Comparison of ENCODE assay signal across 18 cellular contexts in genomic region chr3:59895972-59896371, GRCh38.
DNase-seq lines count a peak whose midpoint lies in the region; ATAC-seq and TF ChIP-seq lines count a peak whose summit lies in the region.
"Had no signal": no experiment of that assay in that cellular context is flagged by ENCODE, and none has a peak within 500 bp of the region (broad histone marks: within the 10 kb centered on the region; RNA-seq: fewer than 3 reads in every experiment).

No MANE protein-coding gene starts in this region.

- peak overlapping the region; percentile 8; the same call in 1 of the 2 replicates for H3K27ac ChIP-seq in VCaP
- H3K27ac ChIP-seq: A549, BLaER1 had no signal

- DNase-seq in activated CD4-positive, alpha-beta T cell treated with anti-CD3 and anti-CD28 coated beads for 36 hours, result no peak
- DNase-seq in activated CD4-positive, alpha-beta T cell treated with anti-CD3 and anti-CD28 coated beads, Interleukin-2, amount 50 U/mL, for 48 hours, result no peak
- DNase-seq in stimulated activated naive CD8-positive, alpha-beta T cell treated with anti-CD3 and anti-CD28 coated beads, Interleukin-15, amount 100 ng/mL, for 72 hours, result no peak
- DNase-seq in stimulated activated naive CD8-positive, alpha-beta T cell treated with anti-CD3 and anti-CD28 coated beads, Interleukin-15, Interleukin-2, amounts not matched to agents 100 U/mL and 50 U/mL, for 24 hours, result no peak
- DNase-seq in SW 1271 (lab: John Stamatoyannopoulos, UW), result no peak
- DNase-seq in putamen (ENCODE audit: low spot score), result no peak
- DNase-seq: CD8-positive, alpha-beta memory T cell; GOT3; Kasumi-1; MM.1S; NCI-H1105; NCI-H2081; NK-92 treated with Interleukin-12 subunit alpha and Interleukin-12 subunit beta, amount 100 ng/mL, for 24 hours had no signal

- H3K4me1 Mint-ChIP-seq in activated CD4-positive, alpha-beta T cell treated with anti-CD3 and anti-CD28 coated beads for 36 hours, result peaks cover 33% of the 10 kb centered on the region
- peaks cover 13% of the 10 kb centered on the region for H3K4me1 Mint-ChIP-seq in stimulated activated naive CD8-positive, alpha-beta T cell treated with anti-CD3 and anti-CD28 coated beads, Interleukin-15, amount 100 ng/mL, for 72 hours

- CTCF ChIA-PET in activated CD4-positive, alpha-beta T cell treated with anti-CD3 and anti-CD28 coated beads for 36 hours (lab: Charles Lee), result no interaction called here

- intact Hi-C loops in activated CD4-positive, alpha-beta T cell treated with anti-CD3 and anti-CD28 coated beads for 36 hours (cut with DNase I, micrococcal nuclease), result no loop called here

- H3K27ac Mint-ChIP-seq in activated CD4-positive, alpha-beta T cell treated with anti-CD3 and anti-CD28 coated beads for 36 hours, result peak overlapping the region; percentile 8
- no peak overlapping the region for H3K27ac Mint-ChIP-seq in stimulated activated naive CD8-positive, alpha-beta T cell treated with anti-CD3 and anti-CD28 coated beads, Interleukin-15, amount 100 ng/mL, for 72 hours
- H3K27ac Mint-ChIP-seq: CD8-positive, alpha-beta memory T cell had no signal

- no peaks in the 10 kb centered on the region for H3K27me3 Mint-ChIP-seq in activated CD4-positive, alpha-beta T cell treated with anti-CD3 and anti-CD28 coated beads for 36 hours
- H3K27me3 Mint-ChIP-seq in stimulated activated naive CD8-positive, alpha-beta T cell treated with anti-CD3 and anti-CD28 coated beads, Interleukin-15, amount 100 ng/mL, for 72 hours, result no peaks in the 10 kb centered on the region
- H3K27me3 Mint-ChIP-seq: CD8-positive, alpha-beta memory T cell had no signal

- ATAC-seq in activated CD4-positive, alpha-beta T cell treated with anti-CD3 and anti-CD28 coated beads for 36 hours, result peak; percentile 42
- ATAC-seq in stimulated activated naive CD8-positive, alpha-beta T cell treated with anti-CD3 and anti-CD28 coated beads, Interleukin-15, amount 100 ng/mL, for 72 hours, result peak; percentile 33
- no peak for ATAC-seq in stimulated activated naive CD8-positive, alpha-beta T cell treated with anti-CD3 and anti-CD28 coated beads, Interleukin-15, Interleukin-2, amounts not matched to agents 100 U/mL and 50 U/mL, for 24 hours
- ATAC-seq: A549, HCT116, Right ventricle myocardium inferior had no signal

- H3K36me3 Mint-ChIP-seq in activated CD4-positive, alpha-beta T cell treated with anti-CD3 and anti-CD28 coated beads for 36 hours (ENCODE audit: low read depth), result peaks cover 19% of the 10 kb centered on the region

- POLR2A ChIA-PET in activated CD4-positive, alpha-beta T cell treated with anti-CD3 and anti-CD28 coated beads for 36 hours (lab: Charles Lee), result no interaction called here

- TF ChIP-seq CTCF in VCaP (conservative IDR thresholded peaks at IDR 0.05), result no peak

- no peak overlapping the region for H3K4me3 Mint-ChIP-seq in activated CD4-positive, alpha-beta T cell treated with anti-CD3 and anti-CD28 coated beads for 36 hours
- H3K4me3 Mint-ChIP-seq in stimulated activated naive CD8-positive, alpha-beta T cell treated with anti-CD3 and anti-CD28 coated beads, Interleukin-15, amount 100 ng/mL, for 72 hours, result no peak overlapping the region
- H3K4me3 Mint-ChIP-seq: CD8-positive, alpha-beta memory T cell had no signal

- H3K9me3 Mint-ChIP-seq in activated CD4-positive, alpha-beta T cell treated with anti-CD3 and anti-CD28 coated beads for 36 hours (ENCODE audit: low read depth), result no peaks in the 10 kb centered on the region
- H3K9me3 Mint-ChIP-seq in stimulated activated naive CD8-positive, alpha-beta T cell treated with anti-CD3 and anti-CD28 coated beads, Interleukin-15, amount 100 ng/mL, for 72 hours, result peaks cover 4% of the 10 kb centered on the region in 2 donors
